In genomic region chr11:68343761-68344256, GRCh38 we compare ENCODE assay signal across 1 cellular context.
A peak's percentile ranks its signal among the peaks of the same experiment; 100 is the strongest.
TF ChIP-seq lines count a peak whose summit lies in the region.

No MANE protein-coding gene starts in this region.

TF ChIP-seq in HepG2, 621 proteins besides CTCF, POLR2A, EP300 and RAD21 (continued from another document and continues in another):
- TF ChIP-seq PRDM4 (CRISPR knock-in tag; IDR thresholded peaks at IDR 0.05; ENCODE audit: borderline replicate concordance): no peak
- TF ChIP-seq ZMAT5 (CRISPR knock-in tag; IDR thresholded peaks at IDR 0.05; ENCODE audit: borderline replicate concordance, low read depth): no peak
- TF ChIP-seq THAP7 (CRISPR knock-in tag; IDR thresholded peaks at IDR 0.05): no peak
- TF ChIP-seq CAMTA2 (CRISPR knock-in tag; IDR thresholded peaks at IDR 0.05; ENCODE audit: borderline replicate concordance): no peak
- no peak for TF ChIP-seq ZNF44 (CRISPR knock-in tag; IDR thresholded peaks at IDR 0.05)
- TF ChIP-seq ZNF296 (CRISPR knock-in tag; conservative IDR thresholded peaks at IDR 0.05): no peak
- peak; percentile 73 for TF ChIP-seq ZBTB33 (CRISPR knock-in tag; IDR thresholded peaks at IDR 0.05)
- peak; percentile 34 for TF ChIP-seq UBTF (CRISPR knock-in tag; IDR thresholded peaks at IDR 0.05)
- TF ChIP-seq NRL (CRISPR knock-in tag; IDR thresholded peaks at IDR 0.05; ENCODE audit: borderline replicate concordance): peak; percentile 58; the same call in 1 of the 2 replicates
- TF ChIP-seq ZMYM3 (CRISPR knock-in tag; IDR thresholded peaks at IDR 0.05): no peak
- no peak for TF ChIP-seq ZNF672 (CRISPR knock-in tag; IDR thresholded peaks at IDR 0.05)
- TF ChIP-seq ZNF780A (CRISPR knock-in tag; IDR thresholded peaks at IDR 0.05): no peak
- TF ChIP-seq ZNF746 (CRISPR knock-in tag; IDR thresholded peaks at IDR 0.05): no peak
- TF ChIP-seq SCMH1 (CRISPR knock-in tag; IDR thresholded peaks at IDR 0.05; ENCODE audit: borderline replicate concordance): no peak
- no peak for TF ChIP-seq ZNF260 (CRISPR knock-in tag; IDR thresholded peaks at IDR 0.05; ENCODE audit: borderline replicate concordance, low read depth)
- TF ChIP-seq ATF2 (CRISPR knock-in tag; IDR thresholded peaks at IDR 0.05): no peak
- no peak for TF ChIP-seq ZNF879 (CRISPR knock-in tag; IDR thresholded peaks at IDR 0.05)
- no peak for TF ChIP-seq ZBTB44 (CRISPR knock-in tag; IDR thresholded peaks at IDR 0.05)
- TF ChIP-seq FLYWCH1 (CRISPR knock-in tag; IDR thresholded peaks at IDR 0.05): no peak
- no peak for TF ChIP-seq RBM39 (IDR thresholded peaks at IDR 0.05; ENCODE audit: low read depth, low read length, poor library complexity, severe bottlenecking)
- TF ChIP-seq CENPX (CRISPR knock-in tag; IDR thresholded peaks at IDR 0.05): no peak
- no peak for TF ChIP-seq ZNF292 (CRISPR knock-in tag; IDR thresholded peaks at IDR 0.05; ENCODE audit: borderline replicate concordance, low read depth)
- no peak for TF ChIP-seq MLX (CRISPR knock-in tag; IDR thresholded peaks at IDR 0.05)
- TF ChIP-seq KDM2A (CRISPR knock-in tag; IDR thresholded peaks at IDR 0.05; ENCODE audit: borderline replicate concordance, low read depth): no peak
- no peak for TF ChIP-seq ZBTB1 (CRISPR knock-in tag; IDR thresholded peaks at IDR 0.05; ENCODE audit: borderline replicate concordance)
- TF ChIP-seq ZNF883 (CRISPR knock-in tag; IDR thresholded peaks at IDR 0.05; ENCODE audit: not compliant biosample characterization): no peak
- no peak for TF ChIP-seq CEBPB (IDR thresholded peaks at IDR 0.05; ENCODE audit: borderline replicate concordance, low read depth, low read length)
- TF ChIP-seq TSC22D2 (CRISPR knock-in tag; IDR thresholded peaks at IDR 0.05; ENCODE audit: borderline replicate concordance): no peak
- TF ChIP-seq SOX13 (IDR thresholded peaks at IDR 0.05): no peak
- TF ChIP-seq SOX13 (CRISPR knock-in tag; conservative IDR thresholded peaks at IDR 0.05 in 1 of 2, IDR thresholded peaks at IDR 0.05 in 1 of 2): peak in 1 of 2 experiments; percentile 57; a peak in 2 of 4 replicates
- TF ChIP-seq PHB2 (IDR thresholded peaks at IDR 0.05; ENCODE audit: partially characterized antibody): no peak
- TF ChIP-seq GATAD2A (CRISPR knock-in tag; IDR thresholded peaks at IDR 0.05): peak; percentile 66
- TF ChIP-seq ZSCAN20 (CRISPR knock-in tag; IDR thresholded peaks at IDR 0.05; ENCODE audit: borderline replicate concordance): no peak
- TF ChIP-seq ZNF737 (CRISPR knock-in tag; IDR thresholded peaks at IDR 0.05; ENCODE audit: borderline replicate concordance): no peak
- no peak for TF ChIP-seq ZNF430 (CRISPR knock-in tag; IDR thresholded peaks at IDR 0.05)
- no peak for TF ChIP-seq ZNF552 (CRISPR knock-in tag; IDR thresholded peaks at IDR 0.05; ENCODE audit: borderline replicate concordance)
- TF ChIP-seq BRCA1 (CRISPR knock-in tag; IDR thresholded peaks at IDR 0.05): no peak
- TF ChIP-seq ZNF382 (CRISPR knock-in tag; IDR thresholded peaks at IDR 0.05; ENCODE audit: borderline replicate concordance): no peak
- no peak for TF ChIP-seq PHF20 (CRISPR knock-in tag; IDR thresholded peaks at IDR 0.05)
- TF ChIP-seq ZNF660 (CRISPR knock-in tag; IDR thresholded peaks at IDR 0.05; ENCODE audit: borderline replicate concordance, low read depth): no peak
- TF ChIP-seq ATF7 (IDR thresholded peaks at IDR 0.05): no peak
- no peak for TF ChIP-seq ATF7 (CRISPR knock-in tag; IDR thresholded peaks at IDR 0.05)
- no peak for TF ChIP-seq MAF1 (CRISPR knock-in tag; IDR thresholded peaks at IDR 0.05; ENCODE audit: borderline replicate concordance)
- TF ChIP-seq ZNF143 (CRISPR knock-in tag; IDR thresholded peaks at IDR 0.05): no peak
- no peak for TF ChIP-seq ZNF281 (CRISPR knock-in tag; IDR thresholded peaks at IDR 0.05; ENCODE audit: borderline replicate concordance)
- no peak for TF ChIP-seq NFIB (CRISPR knock-in tag; IDR thresholded peaks at IDR 0.05; ENCODE audit: borderline replicate concordance)
- TF ChIP-seq DDIT3 (CRISPR knock-in tag; IDR thresholded peaks at IDR 0.05): no peak
- TF ChIP-seq ARID2 (CRISPR knock-in tag; IDR thresholded peaks at IDR 0.05; ENCODE audit: borderline replicate concordance): no peak
- no peak for TF ChIP-seq ESRRA (CRISPR knock-in tag; IDR thresholded peaks at IDR 0.05; ENCODE audit: low read depth)
- no peak for TF ChIP-seq SKI (IDR thresholded peaks at IDR 0.05; ENCODE audit: partially characterized antibody)
- no peak for TF ChIP-seq ZNF180 (CRISPR knock-in tag; IDR thresholded peaks at IDR 0.05; ENCODE audit: borderline replicate concordance, low read depth)
- no peak for TF ChIP-seq MIXL1 (CRISPR knock-in tag; IDR thresholded peaks at IDR 0.05)
- TF ChIP-seq NFE2 (CRISPR knock-in tag; IDR thresholded peaks at IDR 0.05): no peak
- TF ChIP-seq PLSCR1 (CRISPR knock-in tag; IDR thresholded peaks at IDR 0.05; ENCODE audit: borderline replicate concordance): no peak
- TF ChIP-seq FOXA1 (IDR thresholded peaks at IDR 0.05): no peak
- no peak for TF ChIP-seq FOXA1 (CRISPR knock-in tag; IDR thresholded peaks at IDR 0.05)
- no peak; the same call in 1 of the 2 replicates for TF ChIP-seq RFXAP (CRISPR knock-in tag; IDR thresholded peaks at IDR 0.05; ENCODE audit: borderline replicate concordance)
- peak; percentile 54 for TF ChIP-seq AGO2 (optimal IDR thresholded peaks at IDR 0.05; ENCODE audit: low read depth, low read length)
- no peak for TF ChIP-seq ZNF775 (CRISPR knock-in tag; IDR thresholded peaks at IDR 0.05; ENCODE audit: borderline replicate concordance)
- no peak for TF ChIP-seq GFI1 (CRISPR knock-in tag; IDR thresholded peaks at IDR 0.05; ENCODE audit: borderline replicate concordance)
